Comparison of ENCODE assay signal across 2 cellular contexts in the genomic region with DNA sequence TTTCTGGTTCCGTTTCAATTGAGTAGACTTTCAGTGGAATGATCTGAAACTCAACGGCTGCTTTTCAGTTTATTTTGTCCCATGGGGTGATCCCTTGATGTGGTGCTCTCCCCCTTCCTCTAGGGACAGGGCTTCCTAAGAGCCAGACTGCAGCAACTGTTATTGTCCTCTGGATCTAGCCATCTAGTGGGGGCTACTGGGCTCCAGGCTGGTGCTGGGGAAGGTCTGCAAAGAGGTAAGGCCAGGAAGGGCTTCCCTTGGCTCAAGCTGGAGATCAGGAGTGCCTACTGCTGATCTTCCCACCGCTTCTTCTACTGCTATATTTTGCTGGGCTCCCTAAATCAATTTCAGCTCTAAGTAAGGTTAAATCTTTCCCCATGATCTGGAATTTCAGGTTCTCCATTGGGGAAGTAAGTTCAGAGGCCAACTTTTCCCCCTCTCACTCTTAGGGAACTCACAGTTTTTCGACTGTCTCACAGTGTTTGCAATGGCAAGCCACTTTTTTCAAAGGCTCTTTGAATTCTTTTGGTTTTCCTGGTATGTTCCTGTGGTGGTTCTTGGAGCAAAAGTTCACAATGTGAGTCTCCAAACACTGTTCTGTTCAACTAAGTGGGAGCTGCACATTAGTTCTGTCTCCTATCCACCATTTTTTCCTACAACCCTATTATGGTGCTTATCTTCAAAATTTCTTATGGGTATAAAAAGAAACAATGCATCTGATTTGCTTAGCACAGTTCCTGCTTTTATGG.
TF ChIP-seq lines count a peak whose summit lies in the region.

No MANE protein-coding gene starts in this region.

TF ChIP-seq in GM23338, 12 proteins besides CTCF, POLR2A, EP300 and RAD21 (continued from another document):
- TF ChIP-seq, protein P1, sequence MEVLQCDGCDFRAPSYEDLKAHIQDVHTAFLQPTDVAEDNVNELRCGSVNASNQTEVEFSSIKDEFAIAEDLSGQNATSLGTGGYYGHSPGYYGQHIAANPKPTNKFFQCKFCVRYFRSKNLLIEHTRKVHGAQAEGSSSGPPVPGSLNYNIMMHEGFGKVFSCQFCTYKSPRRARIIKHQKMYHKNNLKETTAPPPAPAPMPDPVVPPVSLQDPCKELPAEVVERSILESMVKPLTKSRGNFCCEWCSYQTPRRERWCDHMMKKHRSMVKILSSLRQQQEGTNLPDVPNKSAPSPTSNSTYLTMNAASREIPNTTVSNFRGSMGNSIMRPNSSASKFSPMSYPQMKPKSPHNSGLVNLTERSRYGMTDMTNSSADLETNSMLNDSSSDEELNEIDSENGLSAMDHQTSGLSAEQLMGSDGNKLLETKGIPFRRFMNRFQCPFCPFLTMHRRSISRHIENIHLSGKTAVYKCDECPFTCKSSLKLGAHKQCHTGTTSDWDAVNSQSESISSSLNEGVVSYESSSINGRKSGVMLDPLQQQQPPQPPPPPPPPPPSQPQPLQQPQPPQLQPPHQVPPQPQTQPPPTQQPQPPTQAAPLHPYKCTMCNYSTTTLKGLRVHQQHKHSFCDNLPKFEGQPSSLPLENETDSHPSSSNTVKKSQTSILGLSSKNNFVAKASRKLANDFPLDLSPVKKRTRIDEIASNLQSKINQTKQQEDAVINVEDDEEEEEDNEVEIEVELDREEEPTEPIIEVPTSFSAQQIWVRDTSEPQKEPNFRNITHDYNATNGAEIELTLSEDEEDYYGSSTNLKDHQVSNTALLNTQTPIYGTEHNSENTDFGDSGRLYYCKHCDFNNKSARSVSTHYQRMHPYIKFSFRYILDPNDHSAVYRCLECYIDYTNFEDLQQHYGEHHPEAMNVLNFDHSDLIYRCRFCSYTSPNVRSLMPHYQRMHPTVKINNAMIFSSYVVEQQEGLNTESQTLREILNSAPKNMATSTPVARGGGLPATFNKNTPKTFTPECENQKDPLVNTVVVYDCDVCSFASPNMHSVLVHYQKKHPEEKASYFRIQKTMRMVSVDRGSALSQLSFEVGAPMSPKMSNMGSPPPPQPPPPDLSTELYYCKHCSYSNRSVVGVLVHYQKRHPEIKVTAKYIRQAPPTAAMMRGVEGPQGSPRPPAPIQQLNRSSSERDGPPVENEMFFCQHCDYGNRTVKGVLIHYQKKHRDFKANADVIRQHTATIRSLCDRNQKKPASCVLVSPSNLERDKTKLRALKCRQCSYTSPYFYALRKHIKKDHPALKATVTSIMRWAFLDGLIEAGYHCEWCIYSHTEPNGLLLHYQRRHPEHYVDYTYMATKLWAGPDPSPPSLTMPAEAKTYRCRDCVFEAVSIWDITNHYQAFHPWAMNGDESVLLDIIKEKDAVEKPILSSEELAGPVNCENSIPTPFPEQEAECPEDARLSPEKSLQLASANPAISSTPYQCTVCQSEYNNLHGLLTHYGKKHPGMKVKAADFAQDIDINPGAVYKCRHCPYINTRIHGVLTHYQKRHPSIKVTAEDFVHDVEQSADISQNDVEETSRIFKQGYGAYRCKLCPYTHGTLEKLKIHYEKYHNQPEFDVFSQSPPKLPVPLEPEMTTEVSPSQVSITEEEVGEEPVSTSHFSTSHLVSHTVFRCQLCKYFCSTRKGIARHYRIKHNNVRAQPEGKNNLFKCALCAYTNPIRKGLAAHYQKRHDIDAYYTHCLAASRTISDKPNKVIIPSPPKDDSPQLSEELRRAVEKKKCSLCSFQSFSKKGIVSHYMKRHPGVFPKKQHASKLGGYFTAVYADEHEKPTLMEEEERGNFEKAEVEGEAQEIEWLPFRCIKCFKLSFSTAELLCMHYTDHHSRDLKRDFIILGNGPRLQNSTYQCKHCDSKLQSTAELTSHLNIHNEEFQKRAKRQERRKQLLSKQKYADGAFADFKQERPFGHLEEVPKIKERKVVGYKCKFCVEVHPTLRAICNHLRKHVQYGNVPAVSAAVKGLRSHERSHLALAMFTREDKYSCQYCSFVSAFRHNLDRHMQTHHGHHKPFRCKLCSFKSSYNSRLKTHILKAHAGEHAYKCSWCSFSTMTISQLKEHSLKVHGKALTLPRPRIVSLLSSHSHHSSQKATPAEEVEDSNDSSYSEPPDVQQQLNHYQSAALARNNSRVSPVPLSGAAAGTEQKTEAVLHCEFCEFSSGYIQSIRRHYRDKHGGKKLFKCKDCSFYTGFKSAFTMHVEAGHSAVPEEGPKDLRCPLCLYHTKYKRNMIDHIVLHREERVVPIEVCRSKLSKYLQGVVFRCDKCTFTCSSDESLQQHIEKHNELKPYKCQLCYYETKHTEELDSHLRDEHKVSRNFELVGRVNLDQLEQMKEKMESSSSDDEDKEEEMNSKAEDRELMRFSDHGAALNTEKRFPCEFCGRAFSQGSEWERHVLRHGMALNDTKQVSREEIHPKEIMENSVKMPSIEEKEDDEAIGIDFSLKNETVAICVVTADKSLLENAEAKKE (CRISPR knock-in tag; IDR thresholded peaks at IDR 0.05), result peak; percentile 51; the same call in 1 of the 2 replicates
- no peak for TF ChIP-seq ZNF331 (CRISPR knock-in tag; IDR thresholded peaks at IDR 0.05; ENCODE audit: low read depth)
- TF ChIP-seq, protein P2, sequence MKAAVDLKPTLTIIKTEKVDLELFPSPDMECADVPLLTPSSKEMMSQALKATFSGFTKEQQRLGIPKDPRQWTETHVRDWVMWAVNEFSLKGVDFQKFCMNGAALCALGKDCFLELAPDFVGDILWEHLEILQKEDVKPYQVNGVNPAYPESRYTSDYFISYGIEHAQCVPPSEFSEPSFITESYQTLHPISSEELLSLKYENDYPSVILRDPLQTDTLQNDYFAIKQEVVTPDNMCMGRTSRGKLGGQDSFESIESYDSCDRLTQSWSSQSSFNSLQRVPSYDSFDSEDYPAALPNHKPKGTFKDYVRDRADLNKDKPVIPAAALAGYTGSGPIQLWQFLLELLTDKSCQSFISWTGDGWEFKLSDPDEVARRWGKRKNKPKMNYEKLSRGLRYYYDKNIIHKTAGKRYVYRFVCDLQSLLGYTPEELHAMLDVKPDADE (IDR thresholded peaks at IDR 0.05), result no peak

TF ChIP-seq in WTC11, 78 proteins besides CTCF, POLR2A, EP300 and RAD21 (continued from another document):
- TF ChIP-seq AFF4 (CRISPR knock-in tag; IDR thresholded peaks at IDR 0.05; ENCODE audit: borderline replicate concordance) (no peak), SMAD3 (CRISPR knock-in tag; IDR thresholded peaks at IDR 0.05; ENCODE audit: borderline replicate concordance) (no peak)
